ENCODE assay signal across 20 cellular contexts in genomic region chr3:182824957-182825356, GRCh38. TPM values are rescaled to one million over a fixed set of nuclear protein-coding genes. Genes with fewer than 3 reads are reported as not detected.
DNase-seq lines count a peak whose midpoint lies in the region; ATAC-seq, FAIRE-seq and TF ChIP-seq lines count a peak whose summit lies in the region.
"Had no signal": no experiment of that assay in that cellular context is flagged by ENCODE, and none has a peak within 500 bp of the region (broad histone marks: within the 10 kb centered on the region; RNA-seq: fewer than 3 reads in every experiment).

No MANE protein-coding gene starts in this region.

- H3K27me3 Mint-ChIP-seq in activated T-cell treated with anti-CD3 and anti-CD28 coated beads, Interleukin-2, amount 50 U/mL, for 24 hours: no peaks in the 10 kb centered on the region
- H3K27me3 Mint-ChIP-seq in activated T-helper 17 cell treated with anti-CD3 and anti-CD28 coated beads, Interleukin-2, amount 50 U/mL, for 72 hours: no peaks in the 10 kb centered on the region
- H3K27me3 Mint-ChIP-seq: IgD-negative memory B cell had no signal

- H3K36me3 Mint-ChIP-seq in activated T-cell treated with anti-CD3 and anti-CD28 coated beads, Interleukin-2, amount 50 U/mL, for 24 hours (ENCODE audit: low read depth): peaks cover 68% of the 10 kb centered on the region
- H3K36me3 Mint-ChIP-seq in activated T-helper 17 cell treated with anti-CD3 and anti-CD28 coated beads, Interleukin-2, amount 50 U/mL, for 72 hours (ENCODE audit: low read depth): peaks cover 69% of the 10 kb centered on the region

- no peaks in the 10 kb centered on the region for H3K9me3 Mint-ChIP-seq in activated T-cell treated with anti-CD3 and anti-CD28 coated beads, Interleukin-2, amount 50 U/mL, for 24 hours
- H3K9me3 Mint-ChIP-seq in activated T-helper 17 cell treated with anti-CD3 and anti-CD28 coated beads, Interleukin-2, amount 50 U/mL, for 72 hours: no peaks in the 10 kb centered on the region
- H3K9me3 Mint-ChIP-seq: IgD-negative memory B cell had no signal

- peaks cover 8 to 18% of the 10 kb centered on the region in 2 experiments for H3K4me1 ChIP-seq in neutrophil (ENCODE audit: control insufficient read depth in 1 of 2, insufficient read depth in 1 of 2, low read depth in 1 of 2, low read length in 1 of 2)
- H3K4me1 ChIP-seq: Caco-2 had no signal

- H3K4me3 ChIP-seq in neutrophil (ENCODE audit: low read depth in 1 of 2, low read length in 1 of 2): no peak overlapping the region

- no peaks in the 10 kb centered on the region for H3K27me3 ChIP-seq in neutrophil

- no peak for ATAC-seq in activated T-helper 17 cell treated with anti-CD3 and anti-CD28 coated beads, Interleukin-2, amount 50 U/mL, for 72 hours (replicated peaks)
- ATAC-seq in HG02571 (IDR thresholded peaks at IDR 0.05; ENCODE audit: unreplicated experiment): no peak
- ATAC-seq: HCT116, Right ventricle myocardium inferior had no signal

- peak; percentile 75 for FAIRE-seq in GM19239 (lab: Jason Lieb, UNC)

- H3K27ac Mint-ChIP-seq in activated T-cell treated with anti-CD3 and anti-CD28 coated beads, Interleukin-2, amount 50 U/mL, for 24 hours: peak overlapping the region; percentile 39
- peak overlapping the region; percentile 4 for H3K27ac Mint-ChIP-seq in activated T-helper 17 cell treated with anti-CD3 and anti-CD28 coated beads, Interleukin-2, amount 50 U/mL, for 72 hours

- peak overlapping the region; percentile 52 for H3K27ac ChIP-seq in neutrophil

- DNase-seq in activated T-cell treated with anti-CD3 and anti-CD28 coated beads, Interleukin-2, amount 50 U/mL, for 24 hours: no peak
- no peak for DNase-seq in activated T-cell treated with anti-CD3 and anti-CD28 coated beads, Interleukin-2, amount 50 U/mL, for 1 hour
- no peak for DNase-seq in GM19239 (ENCODE audit: insufficient read length, low spot score)
- DNase-seq in AG08395 (ENCODE audit: low spot score): no peak
- no peak for DNase-seq in nucleus accumbens (lab: John Stamatoyannopoulos, UW)
- DNase-seq: Caco-2, DMS 273 treated with DMSO at 0.1 percent for 48 hours, DMS79 treated with DMSO at 0.1 percent for 48 hours, GOT3, NCI-H1694, NCI-H2081, NCI-H2171 treated with DMSO at 0.1 percent for 48 hours, NCI-H526, OCI-M1 had no signal

- H3K36me3 ChIP-seq in neutrophil: peaks cover 32% of the 10 kb centered on the region

- no peak for TF ChIP-seq CTCF in neutrophil (IDR thresholded peaks at IDR 0.05)

- peaks cover 43% of the 10 kb centered on the region for H3K4me1 Mint-ChIP-seq in activated T-cell treated with anti-CD3 and anti-CD28 coated beads, Interleukin-2, amount 50 U/mL, for 24 hours (ENCODE audit: low read depth)
- peaks cover 13% of the 10 kb centered on the region for H3K4me1 Mint-ChIP-seq in activated T-helper 17 cell treated with anti-CD3 and anti-CD28 coated beads, Interleukin-2, amount 50 U/mL, for 72 hours

- H3K9me3 ChIP-seq in neutrophil: no peaks in the 10 kb centered on the region
- H3K9me3 ChIP-seq: Caco-2 had no signal

- no peak overlapping the region for H3K4me3 Mint-ChIP-seq in activated T-cell treated with anti-CD3 and anti-CD28 coated beads, Interleukin-2, amount 50 U/mL, for 24 hours
- H3K4me3 Mint-ChIP-seq in activated T-helper 17 cell treated with anti-CD3 and anti-CD28 coated beads, Interleukin-2, amount 50 U/mL, for 72 hours: no peak overlapping the region

RNA-seq across cellular contexts. Expression of gene ATP11B, which starts 31.7 kb away (rescaled TPM):
- total RNA-seq in activated T-helper 17 cell treated with anti-CD3 and anti-CD28 coated beads, Interleukin-2, amount 50 U/mL, for 72 hours: 10 to 100 TPM; 69.1 to 80.3 TPM
